In genomic region chr7:70071786-70072185, GRCh38 we compare ENCODE assay signal across 20 cellular contexts.
DNase-seq lines count a peak whose midpoint lies in the region; TF ChIP-seq lines count a peak whose summit lies in the region.
"Had no signal": no experiment of that assay in that cellular context is flagged by ENCODE, and none has a peak within 500 bp of the region (broad histone marks: within the 10 kb centered on the region; RNA-seq: fewer than 3 reads in every experiment).

No MANE protein-coding gene starts in this region.

- H3K4me3 Mint-ChIP-seq in Calu3 (ENCODE audit: low read depth, unreplicated experiment): no peak overlapping the region
- H3K4me3 Mint-ChIP-seq: central memory CD8-positive, alpha-beta T cell had no signal

- H3K27ac ChIP-seq in MM.1S (ENCODE audit: low read length) (peak overlapping the region; percentile 64; the same call in 1 of the 2 replicates), hepatocyte (peak overlapping the region; percentile 2)
- H3K27ac ChIP-seq: RWPE1, uterus had no signal

- CTCF ChIA-PET in Calu3 (lab: Charles Lee): no interaction called here

- no TSS peak for BruUV-seq in Calu3 (replicated peaks; lab: Mats Ljungman, UMichigan)

- H3K4me1 ChIP-seq in MM.1S (ENCODE audit: low read length): peaks cover 32% of the 10 kb centered on the region
- H3K4me1 ChIP-seq in hepatocyte (ENCODE audit: insufficient read depth): peaks cover 3% of the 10 kb centered on the region
- H3K4me1 ChIP-seq: HAP-1, uterus had no signal

- H3K79me2 ChIP-seq in MM.1S (ENCODE audit: low read length) (no peaks in the 10 kb centered on the region), hepatocyte (no peaks in the 10 kb centered on the region)

- H3F3A ChIP-seq in MM.1S (ENCODE audit: insufficient read depth, low read length): peaks cover 10% of the 10 kb centered on the region; the same call in 1 of the 2 replicates

- H3K27me3 ChIP-seq in MM.1S (replicated peaks; ENCODE audit: insufficient read depth, low read length): no peaks in the 10 kb centered on the region
- H3K27me3 ChIP-seq in hepatocyte: no peaks in the 10 kb centered on the region
- H3K27me3 ChIP-seq: uterus had no signal

- no peaks in the 10 kb centered on the region for H3K4me1 Mint-ChIP-seq in Calu3 (ENCODE audit: low read depth, unreplicated experiment)
- H3K4me1 Mint-ChIP-seq: central memory CD8-positive, alpha-beta T cell had no signal

- H3K36me3 ChIP-seq in MM.1S (replicated peaks; ENCODE audit: insufficient read depth, low read length) (no peaks in the 10 kb centered on the region), hepatocyte (replicated peaks; ENCODE audit: insufficient read depth, low read depth) (no peaks in the 10 kb centered on the region)
- H3K36me3 ChIP-seq: HAP-1, uterus had no signal

- H3K9me2 ChIP-seq in MM.1S (replicated peaks; ENCODE audit: insufficient read depth, low read length): no peaks in the 10 kb centered on the region
- no peaks in the 10 kb centered on the region for H3K9me2 ChIP-seq in hepatocyte (replicated peaks; ENCODE audit: insufficient read depth)

- H4K20me1 ChIP-seq in MM.1S (ENCODE audit: insufficient read depth, low read length) (no peaks in the 10 kb centered on the region), hepatocyte (ENCODE audit: insufficient read depth, poor library complexity, severe bottlenecking) (peaks cover 3% of the 10 kb centered on the region)

- H3K36me3 Mint-ChIP-seq in Calu3 (ENCODE audit: insufficient read depth, unreplicated experiment): no peaks in the 10 kb centered on the region

- H3K4me3 ChIP-seq in MM.1S (ENCODE audit: low read length) (no peak overlapping the region), hepatocyte (no peak overlapping the region)
- H3K4me3 ChIP-seq: HAP-1, uterus had no signal

- no peak overlapping the region for H3K27ac Mint-ChIP-seq in Calu3 (ENCODE audit: unreplicated experiment)

- intact Hi-C loops in Calu3 (cut with micrococcal nuclease; ENCODE audit: unreplicated experiment): no loop called here

- no peak for TF ChIP-seq CTCF in MM.1S (IDR thresholded peaks at IDR 0.05; ENCODE audit: low read length)
- TF ChIP-seq CTCF in hepatocyte (IDR thresholded peaks at IDR 0.05; ENCODE audit: poor library complexity): no peak
- TF ChIP-seq CTCF in Calu3 (IDR thresholded peaks at IDR 0.05; ENCODE audit: unreplicated experiment): no peak

- H3K9me3 ChIP-seq in MM.1S (replicated peaks; ENCODE audit: insufficient read depth, low read length): no peaks in the 10 kb centered on the region
- no peaks in the 10 kb centered on the region for H3K9me3 ChIP-seq in hepatocyte (ENCODE audit: low read depth)
- H3K9me3 ChIP-seq: HAP-1, uterus had no signal

- no peak overlapping the region for H3K4me2 ChIP-seq in MM.1S (ENCODE audit: low read depth, low read length)
- H3K4me2 ChIP-seq in hepatocyte: no peak overlapping the region

- H2AFZ ChIP-seq in MM.1S (ENCODE audit: low read length) (no peak overlapping the region), hepatocyte (no peak overlapping the region)

- H3K9me3 Mint-ChIP-seq in Calu3 (ENCODE audit: low read depth, unreplicated experiment): peaks cover 5% of the 10 kb centered on the region
- H3K9me3 Mint-ChIP-seq: central memory CD8-positive, alpha-beta T cell had no signal

- DNase-seq in MM.1S (no peak), NCI-H2227 (lab: John Stamatoyannopoulos, UW; ENCODE audit: unreplicated experiment) (peak; percentile 83), hepatocyte (ENCODE audit: low spot score) (no peak), retina (peak; percentile 32), Calu3 (no peak), glomerular visceral epithelial cell (ENCODE audit: extremely low spot score) (no peak), C1 segment of cervical spinal cord (lab: John Stamatoyannopoulos, UW) (no peak)
- DNase-seq: activated CD4-positive, alpha-beta T cell treated with anti-CD3 and anti-CD28 coated beads for 48 hours; activated effector memory CD4-positive, alpha-beta T cell treated with Interleukin-2 at 50 U/mL for 16 hours; effector CD4-positive, alpha-beta T cell; islet precursor cell; mammary epithelial cell; NCI-H2171; NK-92 treated with Interleukin-12 subunit alpha and Interleukin-12 subunit beta, amount 100 ng/mL, for 24 hours; right cardiac atrium; stimulated activated CD4-positive, alpha-beta T cell treated with anti-CD3 and anti-CD28 coated beads, Interleukin-2, amount 100 ng/mL, for 24 hours; uterus had no signal

- no peaks in the 10 kb centered on the region for H3K27me3 Mint-ChIP-seq in Calu3 (ENCODE audit: unreplicated experiment)
- H3K27me3 Mint-ChIP-seq: central memory CD8-positive, alpha-beta T cell had no signal

- WGBS in hepatocyte (ENCODE audit: low lambda C conversion rate, missing lambda C conversion rate): 82% methylated on average over 7 of the region's 7 CpGs

- H3K9ac ChIP-seq in MM.1S (ENCODE audit: low read length): no peak overlapping the region

Comparison
In these comparisons a context has a peak if more than half of its experiments do, and no peak if none do; other contexts are left out.
1. DNase-seq: peak in NCI-H2227 (single experiment) and retina (single experiment); none in MM.1S (single experiment), hepatocyte (single experiment), Calu3 (single experiment), glomerular visceral epithelial cell (single experiment) and C1 segment of cervical spinal cord (0 of 14).